8 cellular contexts compared by ENCODE assay signal in the genomic region with DNA sequence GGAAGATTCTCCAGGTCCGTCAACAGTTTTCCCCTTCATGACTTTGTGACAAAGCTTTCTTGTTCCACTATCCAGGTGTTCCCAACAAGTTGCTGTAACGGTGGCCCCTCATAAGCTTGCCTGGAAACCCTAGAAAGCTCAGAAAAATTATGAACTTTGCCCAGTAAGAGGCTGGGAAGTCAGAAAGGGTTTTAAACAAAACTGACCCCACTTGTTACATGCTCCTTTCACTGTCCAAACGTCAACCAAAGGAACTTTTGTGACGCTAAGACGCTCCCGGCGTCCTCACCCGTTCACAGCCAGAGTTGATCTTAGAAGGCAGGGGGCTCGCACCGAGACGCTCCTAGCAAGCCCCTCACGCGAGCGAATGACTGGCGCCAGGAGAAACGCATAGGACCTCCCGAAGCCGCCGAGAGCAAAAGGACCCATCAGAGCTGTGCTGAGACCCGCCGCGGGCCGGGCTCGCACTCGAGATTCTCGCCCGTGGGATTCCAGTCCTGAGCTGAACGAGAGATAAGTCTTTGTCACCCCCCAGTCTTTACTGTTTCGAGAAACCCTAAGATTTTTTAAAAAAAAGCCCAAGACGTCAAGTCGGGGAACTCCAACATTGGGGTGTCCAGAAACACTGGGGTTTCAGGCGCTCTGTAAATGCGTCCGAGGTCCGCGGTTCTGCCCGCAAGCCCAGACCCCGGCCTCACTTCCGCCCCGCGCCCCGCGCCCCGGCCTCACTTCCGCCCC. TPM values are rescaled to one million over a fixed set of nuclear protein-coding genes. Genes with fewer than 3 reads are reported as not detected.
DNase-seq lines count a peak whose midpoint lies in the region; ATAC-seq and TF ChIP-seq lines count a peak whose summit lies in the region.

No MANE protein-coding gene starts in this region.

- H3K27ac ChIP-seq in brain microvascular endothelial cell, result peak overlapping the region; percentile 78

- ATAC-seq in GM21576 (IDR thresholded peaks at IDR 0.05; ENCODE audit: unreplicated experiment) (peak; percentile 2), HG03520 (IDR thresholded peaks at IDR 0.05; ENCODE audit: unreplicated experiment) (no peak)

- peaks cover 30% of the 10 kb centered on the region for H3K36me3 ChIP-seq in brain microvascular endothelial cell (replicated peaks)
- peaks cover 3% of the 10 kb centered on the region for H3K36me3 ChIP-seq in kidney epithelial cell (ENCODE audit: control insufficient read depth, insufficient read depth, low read length)

- DNase-seq in EL (peak; percentile 14), NCI-H69 (lab: John Stamatoyannopoulos, UW) (peak; percentile 61), brain microvascular endothelial cell (peak; percentile 3), kidney epithelial cell (ENCODE audit: low read depth) (no peak), NCI-H446 (lab: John Stamatoyannopoulos, UW) (no peak)
- DNase-seq in stimulated activated CD8-positive, alpha-beta memory T cell treated with anti-CD3 and anti-CD28 coated beads, Interleukin-15, amount 100 ng/mL, for 24 hours (ENCODE audit: low read depth), result peak; percentile 17

- H3K27me3 ChIP-seq in brain microvascular endothelial cell (replicated peaks) (no peaks in the 10 kb centered on the region), kidney epithelial cell (ENCODE audit: control insufficient read depth, insufficient read depth, low read length) (no peaks in the 10 kb centered on the region)

- H3K4me3 ChIP-seq in brain microvascular endothelial cell (ENCODE audit: low read depth, low read length) (peak overlapping the region; percentile 91), kidney epithelial cell (ENCODE audit: low read depth, low read length) (peak overlapping the region; percentile 63)

- TF ChIP-seq CTCF in brain microvascular endothelial cell (IDR thresholded peaks at IDR 0.05; ENCODE audit: low read depth, low read length, missing control alignments), result no peak
- TF ChIP-seq CTCF in kidney epithelial cell (IDR thresholded peaks at IDR 0.05; ENCODE audit: insufficient read depth, low read length, poor library complexity, severe bottlenecking), result no peak

- in situ Hi-C loops in brain microvascular endothelial cell (cut with HindIII; ENCODE audit: low pct_ligation_motif_present, low sequenced_read_pairs), result no loop called here

RNA-seq across cellular contexts. Expression of gene ACAT2, which starts 0.5 kb away (rescaled TPM):
- 26.6 and 34.1 TPM in 2 replicates for total RNA-seq in kidney epithelial cell

RNA-seq across cellular contexts. Expression of gene TCP1, which starts 28.1 kb away (rescaled TPM):
- 209 and 213 TPM in 2 replicates for total RNA-seq in kidney epithelial cell

RNA-seq across cellular contexts. Expression of gene MRPL18, which starts 29.0 kb away (rescaled TPM):
- 82.7 and 98.9 TPM in 2 replicates for total RNA-seq in kidney epithelial cell

RNA-seq across cellular contexts. Expression of gene WTAP, which starts 34.0 kb away (rescaled TPM):
- 86.9 and 88.3 TPM in 2 replicates for total RNA-seq in kidney epithelial cell

RNA-seq across cellular contexts. Expression of gene PNLDC1, which starts 38.8 kb away (rescaled TPM):
- not detected in 2 replicates for total RNA-seq in kidney epithelial cell

Comparison
In these comparisons a context has a peak if more than half of its experiments do, and no peak if none do; other contexts are left out.
1. DNase-seq: peak in EL (single experiment), NCI-H69 (single experiment), brain microvascular endothelial cell (single experiment) and stimulated activated CD8-positive, alpha-beta memory T cell treated with anti-CD3 and anti-CD28 coated beads, Interleukin-15, amount 100 ng/mL, for 24 hours (single experiment); none in kidney epithelial cell (single experiment) and NCI-H446 (0 of 2).